In genomic region chr4:2933566-2934076, GRCh38 we compare ENCODE assay signal across 8 cellular contexts. TPM values are rescaled to one million over a fixed set of nuclear protein-coding genes. Genes with fewer than 3 reads are reported as not detected.
A peak's percentile ranks its signal among the peaks of the same experiment; 100 is the strongest.
DNase-seq lines count a peak whose midpoint lies in the region; ATAC-seq, FAIRE-seq and TF ChIP-seq lines count a peak whose summit lies in the region.

No MANE protein-coding gene starts in this region.

- no peak overlapping the region for H3K27ac ChIP-seq in cardiac muscle cell
- H3K27ac ChIP-seq in rectal smooth muscle tissue (ENCODE audit: low read depth, low read length): peak overlapping the region; percentile 35

- ATAC-seq in WTC11: peak; percentile 5
- ATAC-seq in HG03439 (IDR thresholded peaks at IDR 0.05; ENCODE audit: unreplicated experiment): no peak

- FAIRE-seq in H54 (lab: Jason Lieb, UNC): no peak

- no peak for TF ChIP-seq CTCF in WTC11 (IDR thresholded peaks at IDR 0.05)
- no peak for TF ChIP-seq CTCF in cardiac muscle cell (IDR thresholded peaks at IDR 0.05; ENCODE audit: low read depth, low read length)

- CTCF ChIA-PET in WTC11 (lab: Charles Lee): interaction anchor here (1.1 kb wide), 1 partner anchor 169 kb away, joined by 3 read pairs; no protein-coding TSS in a partner anchor

- no peak overlapping the region for H3K9ac ChIP-seq in rectal smooth muscle tissue (ENCODE audit: low read length)

- H3K27me3 Mint-ChIP-seq in WTC11 (ENCODE audit: low read depth): no peaks in the 10 kb centered on the region

- no peak overlapping the region; the same call in 1 of the 2 replicates for H3K27ac Mint-ChIP-seq in WTC11

- H3K4me1 ChIP-seq in cardiac muscle cell (ENCODE audit: low read depth): peaks cover 5% of the 10 kb centered on the region
- H3K4me1 ChIP-seq in rectal smooth muscle tissue (ENCODE audit: control insufficient read depth, insufficient read depth, low read length): peaks cover 5% of the 10 kb centered on the region

- peak overlapping the region; percentile 67 for H3K4me3 Mint-ChIP-seq in WTC11

- peaks cover 19% of the 10 kb centered on the region for H3K36me3 Mint-ChIP-seq in WTC11

- H3K4me3 ChIP-seq in cardiac muscle cell (peak overlapping the region; percentile 94), rectal smooth muscle tissue (ENCODE audit: low read length) (peak overlapping the region; percentile 59)

- H3K4me1 Mint-ChIP-seq in WTC11: peaks cover 26% of the 10 kb centered on the region

- DNase-seq in GM03348 (ENCODE audit: low spot score) (peak; percentile 50), WTC11 (ENCODE audit: low spot score) (no peak), cardiac muscle cell (ENCODE audit: low read depth in 1 of 2, low spot score in 1 of 2) (no peak), GOT3 (lab: John Stamatoyannopoulos, UW) (no peak), AG08396 (ENCODE audit: low spot score) (no peak), H54 (ENCODE audit: insufficient read length, low spot score) (no peak)

- H3K27me3 ChIP-seq in cardiac muscle cell (no peaks in the 10 kb centered on the region), rectal smooth muscle tissue (ENCODE audit: control insufficient read depth, insufficient read depth, low read length) (no peaks in the 10 kb centered on the region)

- no peaks in the 10 kb centered on the region for H3K9me3 ChIP-seq in cardiac muscle cell (ENCODE audit: low read depth)

- POLR2A ChIA-PET in WTC11 (lab: Charles Lee): no interaction called here

- no peaks in the 10 kb centered on the region for H3K9me3 Mint-ChIP-seq in WTC11

- H3K36me3 ChIP-seq in cardiac muscle cell: peaks cover 13% of the 10 kb centered on the region
- H3K36me3 ChIP-seq in rectal smooth muscle tissue (ENCODE audit: control insufficient read depth, insufficient read depth, low read length): peaks cover 14% of the 10 kb centered on the region

- TF ChIP-seq POLR2A in H54 (IDR thresholded peaks at IDR 0.05; ENCODE audit: low read depth, low read length): no peak

TF ChIP-seq in WTC11, 78 proteins besides CTCF, POLR2A, EP300 and RAD21:
- TF ChIP-seq HMGXB4 (CRISPR knock-in tag; IDR thresholded peaks at IDR 0.05): peak; percentile 44; the same call in 1 of the 2 replicates
- no peak for TF ChIP-seq MXD4 (CRISPR knock-in tag; IDR thresholded peaks at IDR 0.05; ENCODE audit: borderline replicate concordance)
- TF ChIP-seq ZNF416 (CRISPR knock-in tag; IDR thresholded peaks at IDR 0.05): no peak
- TF ChIP-seq MAX (CRISPR knock-in tag; IDR thresholded peaks at IDR 0.05): peak; percentile 61; the same call in 1 of the 2 replicates
- 0 out of 2 replicates have a peak, but pooled peaks have one; percentile 13 for TF ChIP-seq USF1 (CRISPR knock-in tag; IDR thresholded peaks at IDR 0.05)
- TF ChIP-seq ZNF138 (CRISPR knock-in tag; conservative IDR thresholded peaks at IDR 0.05): no peak
- TF ChIP-seq ZNF317 (CRISPR knock-in tag; IDR thresholded peaks at IDR 0.05; ENCODE audit: borderline replicate concordance, low read depth): 0 out of 2 replicates have a peak, but pooled peaks have one; percentile 45
TF ChIP-seq in WTC11: peak in this region for 4.

RNA-seq across cellular contexts. Expression of gene NOP14, which starts 29.6 kb away (rescaled TPM):
- total RNA-seq in WTC11 (2021) (33.9 to 39.1 TPM (median 35.7 TPM) in 3 replicates), cardiac muscle cell (14.4 and 19.8 TPM in 2 replicates)
- 15.0 and 17.6 TPM in 2 replicates for polyA plus RNA-seq in cardiac muscle cell

RNA-seq across cellular contexts. Expression of gene GRK4, which starts 29.8 kb away (rescaled TPM):
- total RNA-seq in WTC11 (2021) (1.4 to 3.5 TPM (median 1.6 TPM) in 3 replicates), cardiac muscle cell (9.4 and 12.8 TPM in 2 replicates)
- 10.0 and 11.1 TPM in 2 replicates for polyA plus RNA-seq in cardiac muscle cell
